ENCODE assay signal across 7 cellular contexts in genomic region chr2:42810126-42810970, GRCh38. TPM values are rescaled to one million over a fixed set of nuclear protein-coding genes. Genes with fewer than 3 reads are reported as not detected.
DNase-seq lines count a peak whose midpoint lies in the region; ATAC-seq, FAIRE-seq and TF ChIP-seq lines count a peak whose summit lies in the region.

No MANE protein-coding gene starts in this region.

- DNase-seq in NCI-H187 treated with DMSO at 0.1 percent for 48 hours (lab: John Stamatoyannopoulos, UW) (peak; percentile 36), astrocyte (ENCODE audit: low read depth) (peak; percentile 95), hepatocyte (ENCODE audit: low spot score) (peak; percentile 96), retinal pigment epithelial cell (ENCODE audit: low read depth) (peak; percentile 85)
- peak; percentile 94 for DNase-seq in T-helper 2 cell treated with Interferon-gamma antibody and Interleukin-4, amounts not matched to agents 5 μg/mL and 100 μg/mL, for 36 hours (ENCODE audit: low spot score)

- H3K36me3 Mint-ChIP-seq in T-helper 2 cell treated with Interferon-gamma antibody and Interleukin-4, amounts not matched to agents 5 μg/mL and 100 μg/mL, for 36 hours (ENCODE audit: low read depth), result no peaks in the 10 kb centered on the region
- no peaks in the 10 kb centered on the region for H3K36me3 Mint-ChIP-seq in astrocyte (ENCODE audit: low read depth, unreplicated experiment)

- peaks cover 26% of the 10 kb centered on the region for H3K4me1 Mint-ChIP-seq in T-helper 2 cell treated with Interferon-gamma antibody and Interleukin-4, amounts not matched to agents 5 μg/mL and 100 μg/mL, for 36 hours (ENCODE audit: low read depth)
- no peaks in the 10 kb centered on the region for H3K4me1 Mint-ChIP-seq in astrocyte (ENCODE audit: low read depth, unreplicated experiment)

- FAIRE-seq in astrocyte (lab: Jason Lieb, UNC), result no peak

- H3K4me3 ChIP-seq in astrocyte (ENCODE audit: insufficient read depth, low read depth, low read length), result peak overlapping the region; percentile 57
- H3K4me3 ChIP-seq in hepatocyte, result peak overlapping the region; percentile 39
- H3K4me3 ChIP-seq in retinal pigment epithelial cell (ENCODE audit: low read length), result peak overlapping the region; percentile 62

- no peaks in the 10 kb centered on the region for H3K9me3 ChIP-seq in astrocyte (ENCODE audit: insufficient read depth, low read depth, low read length)
- no peaks in the 10 kb centered on the region for H3K9me3 ChIP-seq in hepatocyte (ENCODE audit: low read depth)

- no peaks in the 10 kb centered on the region for H3K27me3 ChIP-seq in astrocyte (ENCODE audit: insufficient read depth, low read length)
- H3K27me3 ChIP-seq in hepatocyte, result no peaks in the 10 kb centered on the region

- no peaks in the 10 kb centered on the region for H3K79me2 ChIP-seq in astrocyte (ENCODE audit: insufficient read depth, low read length)
- no peaks in the 10 kb centered on the region for H3K79me2 ChIP-seq in hepatocyte

- WGBS in hepatocyte (ENCODE audit: low lambda C conversion rate, missing lambda C conversion rate), result 2% methylated on average over 72 of the region's 83 CpGs

- H3K27ac ChIP-seq in astrocyte (ENCODE audit: low read depth, low read length) (peak overlapping the region; percentile 96), hepatocyte (peak overlapping the region; percentile 99)

- H2AFZ ChIP-seq in astrocyte (ENCODE audit: low read depth, low read length), result peak overlapping the region; percentile 94
- H2AFZ ChIP-seq in hepatocyte, result peak overlapping the region; percentile 90

- H3K4me2 ChIP-seq in astrocyte (ENCODE audit: low read length), result peak overlapping the region; percentile 90
- peak overlapping the region; percentile 85 for H3K4me2 ChIP-seq in hepatocyte

- no peaks in the 10 kb centered on the region for H3K36me3 ChIP-seq in astrocyte (ENCODE audit: insufficient read depth, low read length)
- H3K36me3 ChIP-seq in hepatocyte (replicated peaks; ENCODE audit: insufficient read depth, low read depth), result no peaks in the 10 kb centered on the region

- peak; percentile 75 for ATAC-seq in GM18502 (IDR thresholded peaks at IDR 0.05; ENCODE audit: poor library complexity, unreplicated experiment)
- ATAC-seq in HG02970 (IDR thresholded peaks at IDR 0.05; ENCODE audit: low FRiP score, unreplicated experiment), result peak; percentile 81

- TF ChIP-seq CTCF in astrocyte (IDR thresholded peaks at IDR 0.05; ENCODE audit: insufficient read depth, low read depth, low read length), result no peak
- no peak for TF ChIP-seq CTCF in hepatocyte (IDR thresholded peaks at IDR 0.05; ENCODE audit: poor library complexity)
- no peak for TF ChIP-seq CTCF in retinal pigment epithelial cell (conservative IDR thresholded peaks at IDR 0.05; ENCODE audit: low read depth, low read length)

- H3K4me3 Mint-ChIP-seq in T-helper 2 cell treated with Interferon-gamma antibody and Interleukin-4, amounts not matched to agents 5 μg/mL and 100 μg/mL, for 36 hours, result peak overlapping the region; percentile 94
- peak overlapping the region; percentile 87 for H3K4me3 Mint-ChIP-seq in astrocyte (ENCODE audit: unreplicated experiment)

- H3K9ac ChIP-seq in astrocyte (ENCODE audit: low read length), result peak overlapping the region; percentile 94

- H3K9me3 Mint-ChIP-seq in T-helper 2 cell treated with Interferon-gamma antibody and Interleukin-4, amounts not matched to agents 5 μg/mL and 100 μg/mL, for 36 hours, result no peaks in the 10 kb centered on the region
- H3K9me3 Mint-ChIP-seq in astrocyte (ENCODE audit: unreplicated experiment), result no peaks in the 10 kb centered on the region

- H3K4me1 ChIP-seq in astrocyte (ENCODE audit: insufficient read depth, low read length) (peaks cover 11% of the 10 kb centered on the region), hepatocyte (ENCODE audit: insufficient read depth) (peaks cover 14% of the 10 kb centered on the region)

- H4K20me1 ChIP-seq in astrocyte (ENCODE audit: insufficient read depth, low read length) (no peaks in the 10 kb centered on the region), hepatocyte (ENCODE audit: insufficient read depth, poor library complexity, severe bottlenecking) (no peaks in the 10 kb centered on the region)

- no peaks in the 10 kb centered on the region for H3K9me2 ChIP-seq in hepatocyte (replicated peaks; ENCODE audit: insufficient read depth)

- H3K27me3 Mint-ChIP-seq in T-helper 2 cell treated with Interferon-gamma antibody and Interleukin-4, amounts not matched to agents 5 μg/mL and 100 μg/mL, for 36 hours (ENCODE audit: low read depth), result peaks cover 2% of the 10 kb centered on the region
- H3K27me3 Mint-ChIP-seq in astrocyte (ENCODE audit: low read depth, unreplicated experiment), result no peaks in the 10 kb centered on the region

- peak overlapping the region; percentile 99 for H3K27ac Mint-ChIP-seq in T-helper 2 cell treated with Interferon-gamma antibody and Interleukin-4, amounts not matched to agents 5 μg/mL and 100 μg/mL, for 36 hours
- H3K27ac Mint-ChIP-seq in astrocyte (ENCODE audit: unreplicated experiment), result peak overlapping the region; percentile 83

RNA-seq across cellular contexts. Expression of gene HAAO, which starts 18.0 kb away (rescaled TPM):
- total RNA-seq in astrocyte (1.1 and 1.3 TPM in 2 replicates), hepatocyte (18.1 and 22.0 TPM in 2 replicates)
- polyA plus RNA-seq in hepatocyte, result 29.4 and 35.4 TPM in 2 replicates

RNA-seq across cellular contexts. Expression of gene OXER1, which starts 46.4 kb away (rescaled TPM):
- total RNA-seq in astrocyte (0.39 and 0.43 TPM in 2 replicates), hepatocyte (3.7 and 5.1 TPM in 2 replicates)
- 7.5 and 9.5 TPM in 2 replicates for polyA plus RNA-seq in hepatocyte

Comparison
In these comparisons a context has a peak if more than half of its experiments do, and no peak if none do; other contexts are left out.
1. Peak in every context shown above with its lines: DNase-seq, ATAC-seq, H3K4me3 ChIP-seq and H3K27ac ChIP-seq.
2. DNase-seq: peak in every context shown above with its lines; median percentile 96 in hepatocyte; 95 in astrocyte; 94 in T-helper 2 cell treated with Interferon-gamma antibody and Interleukin-4, amounts not matched to agents 5 μg/mL and 100 μg/mL, for 36 hours; 85 in retinal pigment epithelial cell; 36 in NCI-H187 treated with DMSO at 0.1 percent for 48 hours.